1 cellular context compared by ENCODE assay signal in the genomic region with DNA sequence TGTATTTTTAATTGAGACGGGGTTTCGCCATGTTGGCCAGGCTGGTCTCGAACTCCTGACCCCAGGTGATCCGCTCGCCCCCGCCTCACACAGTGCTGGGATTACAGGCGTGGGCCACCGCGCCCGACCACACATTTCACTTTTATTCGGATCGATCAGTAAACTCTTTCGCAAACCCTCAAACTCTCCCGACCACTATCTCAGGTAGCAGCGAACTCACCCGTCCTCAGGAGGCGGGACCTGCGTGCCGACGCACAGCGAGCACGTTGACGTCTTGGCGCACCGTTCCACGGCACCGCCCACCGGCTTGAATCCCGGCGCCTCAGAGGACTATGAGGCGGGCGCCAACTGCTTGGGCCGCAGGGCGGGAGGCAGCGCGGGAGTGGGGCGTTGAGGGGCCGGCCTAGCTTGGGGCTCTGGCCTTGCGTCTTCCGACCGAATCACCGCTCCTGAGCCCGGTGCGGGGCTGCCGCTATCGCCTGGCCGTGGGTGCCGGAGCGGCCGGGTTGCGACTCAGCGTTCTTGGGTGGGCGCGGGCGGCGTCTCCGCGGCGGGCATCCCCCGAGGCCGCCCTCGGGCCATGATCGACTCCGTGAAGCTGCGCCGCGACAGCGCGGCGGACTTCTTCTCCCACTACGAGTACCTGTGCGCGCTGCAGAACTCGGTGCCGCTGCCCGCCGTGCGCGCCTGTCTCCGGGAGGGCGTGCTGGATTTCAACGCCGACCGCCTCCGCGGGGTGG.
TF ChIP-seq lines count a peak whose summit lies in the region.

A gene with protein sequence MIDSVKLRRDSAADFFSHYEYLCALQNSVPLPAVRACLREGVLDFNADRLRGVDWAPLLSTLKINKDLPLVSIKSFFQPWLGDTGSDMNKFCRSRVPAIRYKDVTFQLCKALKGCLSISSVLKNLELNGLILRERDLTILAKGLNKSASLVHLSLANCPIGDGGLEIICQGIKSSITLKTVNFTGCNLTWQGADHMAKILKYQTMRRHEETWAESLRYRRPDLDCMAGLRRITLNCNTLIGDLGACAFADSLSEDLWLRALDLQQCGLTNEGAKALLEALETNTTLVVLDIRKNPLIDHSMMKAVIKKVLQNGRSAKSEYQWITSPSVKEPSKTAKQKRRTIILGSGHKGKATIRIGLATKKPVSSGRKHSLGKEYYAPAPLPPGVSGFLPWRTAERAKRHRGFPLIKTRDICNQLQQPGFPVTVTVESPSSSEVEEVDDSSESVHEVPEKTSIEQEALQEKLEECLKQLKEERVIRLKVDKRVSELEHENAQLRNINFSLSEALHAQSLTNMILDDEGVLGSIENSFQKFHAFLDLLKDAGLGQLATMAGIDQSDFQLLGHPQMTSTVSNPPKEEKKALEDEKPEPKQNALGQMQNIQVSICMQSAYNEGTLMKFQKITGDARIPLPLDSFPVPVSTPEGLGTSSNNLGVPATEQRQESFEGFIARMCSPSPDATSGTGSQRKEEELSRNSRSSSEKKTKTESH (plus strand): TSS at position 305 of the 740 bp plus-strand sequence. CDS start 276 bp downstream, at position 581.

TF ChIP-seq in HepG2, 621 proteins besides CTCF, POLR2A, EP300 and RAD21 (continued from another document and continues in another):
- TF ChIP-seq, protein P1, sequence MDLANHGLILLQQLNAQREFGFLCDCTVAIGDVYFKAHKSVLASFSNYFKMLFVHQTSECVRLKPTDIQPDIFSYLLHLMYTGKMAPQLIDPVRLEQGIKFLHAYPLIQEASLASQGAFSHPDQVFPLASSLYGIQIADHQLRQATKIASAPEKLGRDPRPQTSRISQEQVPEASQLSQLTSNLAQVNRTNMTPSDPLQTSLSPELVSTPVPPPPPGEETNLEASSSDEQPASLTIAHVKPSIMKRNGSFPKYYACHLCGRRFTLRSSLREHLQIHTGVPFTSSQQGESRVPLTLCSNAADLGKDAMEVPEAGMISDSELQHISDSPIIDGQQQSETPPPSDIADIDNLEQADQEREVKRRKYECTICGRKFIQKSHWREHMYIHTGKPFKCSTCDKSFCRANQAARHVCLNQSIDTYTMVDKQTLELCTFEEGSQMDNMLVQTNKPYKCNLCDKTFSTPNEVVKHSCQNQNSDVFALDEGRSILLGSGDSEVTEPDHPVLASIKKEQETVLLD (CRISPR knock-in tag; IDR thresholded peaks at IDR 0.05; ENCODE audit: low read depth), result peak; percentile 32; the same call in 1 of the 2 replicates
- TF ChIP-seq ZNF296 (CRISPR knock-in tag; conservative IDR thresholded peaks at IDR 0.05) (no peak), MAZ (IDR thresholded peaks at IDR 0.05; ENCODE audit: borderline replicate concordance, low read depth, low read length) (0 out of 2 replicates have a peak, but pooled peaks have one; percentile 27), MAZ (CRISPR knock-in tag; IDR thresholded peaks at IDR 0.05; ENCODE audit: low read depth) (no peak), ZNF547 (CRISPR knock-in tag; IDR thresholded peaks at IDR 0.05) (peak; percentile 81; the same call in 1 of the 2 replicates), RBM22 (optimal IDR thresholded peaks at IDR 0.05; ENCODE audit: low read length) (no peak), MYNN (CRISPR knock-in tag; IDR thresholded peaks at IDR 0.05; ENCODE audit: low read depth) (no peak), TARDBP (CRISPR knock-in tag; IDR thresholded peaks at IDR 0.05) (no peak), ZBTB7A (CRISPR knock-in tag; IDR thresholded peaks at IDR 0.05) (no peak; the same call in none of the 2 replicates), MEIS2 (CRISPR knock-in tag; IDR thresholded peaks at IDR 0.05) (peak; percentile 73), NFIC (IDR thresholded peaks at IDR 0.05; ENCODE audit: low read length) (no peak), ZFP41 (CRISPR knock-in tag; IDR thresholded peaks at IDR 0.05; ENCODE audit: borderline replicate concordance) (no peak), GATAD1 (CRISPR knock-in tag; IDR thresholded peaks at IDR 0.05) (peak; percentile 78), HNRNPK (IDR thresholded peaks at IDR 0.05; ENCODE audit: low read depth, low read length, poor library complexity, severe bottlenecking) (peak; percentile 58), SOX5 (CRISPR knock-in tag; IDR thresholded peaks at IDR 0.05; ENCODE audit: borderline replicate concordance) (no peak; the same call in 1 of the 2 replicates), TOE1 (CRISPR knock-in tag; IDR thresholded peaks at IDR 0.05) (no peak), ZNF101 (CRISPR knock-in tag; IDR thresholded peaks at IDR 0.05; ENCODE audit: borderline replicate concordance, low read depth) (no peak), THYN1 (CRISPR knock-in tag; IDR thresholded peaks at IDR 0.05; ENCODE audit: borderline replicate concordance, low read depth) (no peak), ZNF878 (CRISPR knock-in tag; IDR thresholded peaks at IDR 0.05) (no peak; the same call in 1 of the 2 replicates), NFE2 (CRISPR knock-in tag; IDR thresholded peaks at IDR 0.05) (no peak), RARA (CRISPR knock-in tag; IDR thresholded peaks at IDR 0.05) (0 out of 2 replicates have a peak, but pooled peaks have one; percentile 20), DNMT3B (CRISPR knock-in tag; conservative IDR thresholded peaks at IDR 0.05) (no peak), SIN3B (IDR thresholded peaks at IDR 0.05; ENCODE audit: low read length) (peak; percentile 59), TOPORS (CRISPR knock-in tag; IDR thresholded peaks at IDR 0.05) (no peak), ZBTB42 (CRISPR knock-in tag; IDR thresholded peaks at IDR 0.05) (peak; percentile 89; the same call in 1 of the 2 replicates), KMT2A (CRISPR knock-in tag; IDR thresholded peaks at IDR 0.05) (peak; percentile 93), ONECUT2 (CRISPR knock-in tag; IDR thresholded peaks at IDR 0.05) (peak; percentile 85), ZNF224 (CRISPR knock-in tag; IDR thresholded peaks at IDR 0.05) (0 out of 2 replicates have a peak, but pooled peaks have one; percentile 83), MLLT10 (CRISPR knock-in tag; IDR thresholded peaks at IDR 0.05) (no peak), ZFP90 (CRISPR knock-in tag; IDR thresholded peaks at IDR 0.05; ENCODE audit: borderline replicate concordance) (peak; percentile 89), KLF16 (CRISPR knock-in tag; IDR thresholded peaks at IDR 0.05) (peak in 1 of 2 experiments; percentile 79; a peak in 2 of 4 replicates), CHCHD3 (CRISPR knock-in tag; IDR thresholded peaks at IDR 0.05) (peak; percentile 35; the same call in 1 of the 2 replicates), ZNF776 (CRISPR knock-in tag; IDR thresholded peaks at IDR 0.05) (peak; percentile 76; the same call in 1 of the 2 replicates), ZNF564 (CRISPR knock-in tag; IDR thresholded peaks at IDR 0.05) (no peak; the same call in none of the 2 replicates)
- TF ChIP-seq, protein P2, sequence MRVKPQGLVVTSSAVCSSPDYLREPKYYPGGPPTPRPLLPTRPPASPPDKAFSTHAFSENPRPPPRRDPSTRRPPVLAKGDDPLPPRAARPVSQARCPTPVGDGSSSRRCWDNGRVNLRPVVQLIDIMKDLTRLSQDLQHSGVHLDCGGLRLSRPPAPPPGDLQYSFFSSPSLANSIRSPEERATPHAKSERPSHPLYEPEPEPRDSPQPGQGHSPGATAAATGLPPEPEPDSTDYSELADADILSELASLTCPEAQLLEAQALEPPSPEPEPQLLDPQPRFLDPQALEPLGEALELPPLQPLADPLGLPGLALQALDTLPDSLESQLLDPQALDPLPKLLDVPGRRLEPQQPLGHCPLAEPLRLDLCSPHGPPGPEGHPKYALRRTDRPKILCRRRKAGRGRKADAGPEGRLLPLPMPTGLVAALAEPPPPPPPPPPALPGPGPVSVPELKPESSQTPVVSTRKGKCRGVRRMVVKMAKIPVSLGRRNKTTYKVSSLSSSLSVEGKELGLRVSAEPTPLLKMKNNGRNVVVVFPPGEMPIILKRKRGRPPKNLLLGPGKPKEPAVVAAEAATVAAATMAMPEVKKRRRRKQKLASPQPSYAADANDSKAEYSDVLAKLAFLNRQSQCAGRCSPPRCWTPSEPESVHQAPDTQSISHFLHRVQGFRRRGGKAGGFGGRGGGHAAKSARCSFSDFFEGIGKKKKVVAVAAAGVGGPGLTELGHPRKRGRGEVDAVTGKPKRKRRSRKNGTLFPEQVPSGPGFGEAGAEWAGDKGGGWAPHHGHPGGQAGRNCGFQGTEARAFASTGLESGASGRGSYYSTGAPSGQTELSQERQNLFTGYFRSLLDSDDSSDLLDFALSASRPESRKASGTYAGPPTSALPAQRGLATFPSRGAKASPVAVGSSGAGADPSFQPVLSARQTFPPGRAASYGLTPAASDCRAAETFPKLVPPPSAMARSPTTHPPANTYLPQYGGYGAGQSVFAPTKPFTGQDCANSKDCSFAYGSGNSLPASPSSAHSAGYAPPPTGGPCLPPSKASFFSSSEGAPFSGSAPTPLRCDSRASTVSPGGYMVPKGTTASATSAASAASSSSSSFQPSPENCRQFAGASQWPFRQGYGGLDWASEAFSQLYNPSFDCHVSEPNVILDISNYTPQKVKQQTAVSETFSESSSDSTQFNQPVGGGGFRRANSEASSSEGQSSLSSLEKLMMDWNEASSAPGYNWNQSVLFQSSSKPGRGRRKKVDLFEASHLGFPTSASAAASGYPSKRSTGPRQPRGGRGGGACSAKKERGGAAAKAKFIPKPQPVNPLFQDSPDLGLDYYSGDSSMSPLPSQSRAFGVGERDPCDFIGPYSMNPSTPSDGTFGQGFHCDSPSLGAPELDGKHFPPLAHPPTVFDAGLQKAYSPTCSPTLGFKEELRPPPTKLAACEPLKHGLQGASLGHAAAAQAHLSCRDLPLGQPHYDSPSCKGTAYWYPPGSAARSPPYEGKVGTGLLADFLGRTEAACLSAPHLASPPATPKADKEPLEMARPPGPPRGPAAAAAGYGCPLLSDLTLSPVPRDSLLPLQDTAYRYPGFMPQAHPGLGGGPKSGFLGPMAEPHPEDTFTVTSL (CRISPR knock-in tag; IDR thresholded peaks at IDR 0.05; ENCODE audit: borderline replicate concordance), result no peak
- TF ChIP-seq, protein P3, sequence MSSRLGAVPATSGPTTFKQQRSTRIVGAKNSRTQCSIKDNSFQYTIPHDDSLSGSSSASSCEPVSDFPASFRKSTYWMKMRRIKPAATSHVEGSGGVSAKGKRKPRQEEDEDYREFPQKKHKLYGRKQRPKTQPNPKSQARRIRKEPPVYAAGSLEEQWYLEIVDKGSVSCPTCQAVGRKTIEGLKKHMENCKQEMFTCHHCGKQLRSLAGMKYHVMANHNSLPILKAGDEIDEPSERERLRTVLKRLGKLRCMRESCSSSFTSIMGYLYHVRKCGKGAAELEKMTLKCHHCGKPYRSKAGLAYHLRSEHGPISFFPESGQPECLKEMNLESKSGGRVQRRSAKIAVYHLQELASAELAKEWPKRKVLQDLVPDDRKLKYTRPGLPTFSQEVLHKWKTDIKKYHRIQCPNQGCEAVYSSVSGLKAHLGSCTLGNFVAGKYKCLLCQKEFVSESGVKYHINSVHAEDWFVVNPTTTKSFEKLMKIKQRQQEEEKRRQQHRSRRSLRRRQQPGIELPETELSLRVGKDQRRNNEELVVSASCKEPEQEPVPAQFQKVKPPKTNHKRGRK (CRISPR knock-in tag; IDR thresholded peaks at IDR 0.05), result 0 out of 2 replicates have a peak, but pooled peaks have one; percentile 55
- TF ChIP-seq, protein P4, sequence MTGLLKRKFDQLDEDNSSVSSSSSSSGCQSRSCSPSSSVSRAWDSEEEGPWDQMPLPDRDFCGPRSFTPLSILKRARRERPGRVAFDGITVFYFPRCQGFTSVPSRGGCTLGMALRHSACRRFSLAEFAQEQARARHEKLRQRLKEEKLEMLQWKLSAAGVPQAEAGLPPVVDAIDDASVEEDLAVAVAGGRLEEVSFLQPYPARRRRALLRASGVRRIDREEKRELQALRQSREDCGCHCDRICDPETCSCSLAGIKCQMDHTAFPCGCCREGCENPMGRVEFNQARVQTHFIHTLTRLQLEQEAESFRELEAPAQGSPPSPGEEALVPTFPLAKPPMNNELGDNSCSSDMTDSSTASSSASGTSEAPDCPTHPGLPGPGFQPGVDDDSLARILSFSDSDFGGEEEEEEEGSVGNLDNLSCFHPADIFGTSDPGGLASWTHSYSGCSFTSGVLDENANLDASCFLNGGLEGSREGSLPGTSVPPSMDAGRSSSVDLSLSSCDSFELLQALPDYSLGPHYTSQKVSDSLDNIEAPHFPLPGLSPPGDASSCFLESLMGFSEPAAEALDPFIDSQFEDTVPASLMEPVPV (CRISPR knock-in tag; IDR thresholded peaks at IDR 0.05), result no peak
- TF ChIP-seq, protein P5, sequence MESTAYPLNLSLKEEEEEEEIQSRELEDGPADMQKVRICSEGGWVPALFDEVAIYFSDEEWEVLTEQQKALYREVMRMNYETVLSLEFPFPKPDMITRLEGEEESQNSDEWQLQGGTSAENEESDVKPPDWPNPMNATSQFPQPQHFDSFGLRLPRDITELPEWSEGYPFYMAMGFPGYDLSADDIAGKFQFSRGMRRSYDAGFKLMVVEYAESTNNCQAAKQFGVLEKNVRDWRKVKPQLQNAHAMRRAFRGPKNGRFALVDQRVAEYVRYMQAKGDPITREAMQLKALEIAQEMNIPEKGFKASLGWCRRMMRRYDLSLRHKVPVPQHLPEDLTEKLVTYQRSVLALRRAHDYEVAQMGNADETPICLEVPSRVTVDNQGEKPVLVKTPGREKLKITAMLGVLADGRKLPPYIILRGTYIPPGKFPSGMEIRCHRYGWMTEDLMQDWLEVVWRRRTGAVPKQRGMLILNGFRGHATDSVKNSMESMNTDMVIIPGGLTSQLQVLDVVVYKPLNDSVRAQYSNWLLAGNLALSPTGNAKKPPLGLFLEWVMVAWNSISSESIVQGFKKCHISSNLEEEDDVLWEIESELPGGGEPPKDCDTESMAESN (CRISPR knock-in tag; conservative IDR thresholded peaks at IDR 0.05), result peak; percentile 92; the same call in 1 of the 2 replicates
- TF ChIP-seq, protein P6, sequence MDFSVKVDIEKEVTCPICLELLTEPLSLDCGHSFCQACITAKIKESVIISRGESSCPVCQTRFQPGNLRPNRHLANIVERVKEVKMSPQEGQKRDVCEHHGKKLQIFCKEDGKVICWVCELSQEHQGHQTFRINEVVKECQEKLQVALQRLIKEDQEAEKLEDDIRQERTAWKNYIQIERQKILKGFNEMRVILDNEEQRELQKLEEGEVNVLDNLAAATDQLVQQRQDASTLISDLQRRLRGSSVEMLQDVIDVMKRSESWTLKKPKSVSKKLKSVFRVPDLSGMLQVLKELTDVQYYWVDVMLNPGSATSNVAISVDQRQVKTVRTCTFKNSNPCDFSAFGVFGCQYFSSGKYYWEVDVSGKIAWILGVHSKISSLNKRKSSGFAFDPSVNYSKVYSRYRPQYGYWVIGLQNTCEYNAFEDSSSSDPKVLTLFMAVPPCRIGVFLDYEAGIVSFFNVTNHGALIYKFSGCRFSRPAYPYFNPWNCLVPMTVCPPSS (IDR thresholded peaks at IDR 0.05), result no peak
- TF ChIP-seq, protein P7, sequence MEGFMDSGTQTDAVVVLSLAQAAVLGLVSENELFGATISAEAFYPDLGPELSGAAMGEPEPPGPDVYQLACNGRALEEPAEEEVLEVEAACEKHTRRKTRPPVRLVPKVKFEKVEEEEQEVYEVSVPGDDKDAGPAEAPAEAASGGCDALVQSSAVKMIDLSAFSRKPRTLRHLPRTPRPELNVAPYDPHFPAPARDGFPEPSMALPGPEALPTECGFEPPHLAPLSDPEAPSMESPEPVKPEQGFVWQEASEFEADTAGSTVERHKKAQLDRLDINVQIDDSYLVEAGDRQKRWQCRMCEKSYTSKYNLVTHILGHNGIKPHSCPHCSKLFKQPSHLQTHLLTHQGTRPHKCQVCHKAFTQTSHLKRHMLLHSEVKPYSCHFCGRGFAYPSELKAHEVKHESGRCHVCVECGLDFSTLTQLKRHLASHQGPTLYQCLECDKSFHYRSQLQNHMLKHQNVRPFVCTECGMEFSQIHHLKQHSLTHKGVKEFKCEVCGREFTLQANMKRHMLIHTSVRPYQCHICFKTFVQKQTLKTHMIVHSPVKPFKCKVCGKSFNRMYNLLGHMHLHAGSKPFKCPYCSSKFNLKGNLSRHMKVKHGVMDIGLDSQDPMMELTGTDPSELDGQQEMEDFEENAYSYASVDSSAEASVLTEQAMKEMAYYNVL (CRISPR knock-in tag; IDR thresholded peaks at IDR 0.05; ENCODE audit: borderline replicate concordance), result peak; percentile 62
